ENCODE assay signal across 1 cellular context in genomic region chr17:57554826-57555635, GRCh38.
TF ChIP-seq lines count a peak whose summit lies in the region.

No MANE protein-coding gene starts in this region.

TF ChIP-seq in K562, 482 proteins besides CTCF, POLR2A, EP300 and RAD21 (continued from another document):
- TF ChIP-seq, protein P1, sequence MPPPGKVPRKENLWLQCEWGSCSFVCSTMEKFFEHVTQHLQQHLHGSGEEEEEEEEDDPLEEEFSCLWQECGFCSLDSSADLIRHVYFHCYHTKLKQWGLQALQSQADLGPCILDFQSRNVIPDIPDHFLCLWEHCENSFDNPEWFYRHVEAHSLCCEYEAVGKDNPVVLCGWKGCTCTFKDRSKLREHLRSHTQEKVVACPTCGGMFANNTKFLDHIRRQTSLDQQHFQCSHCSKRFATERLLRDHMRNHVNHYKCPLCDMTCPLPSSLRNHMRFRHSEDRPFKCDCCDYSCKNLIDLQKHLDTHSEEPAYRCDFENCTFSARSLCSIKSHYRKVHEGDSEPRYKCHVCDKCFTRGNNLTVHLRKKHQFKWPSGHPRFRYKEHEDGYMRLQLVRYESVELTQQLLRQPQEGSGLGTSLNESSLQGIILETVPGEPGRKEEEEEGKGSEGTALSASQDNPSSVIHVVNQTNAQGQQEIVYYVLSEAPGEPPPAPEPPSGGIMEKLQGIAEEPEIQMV (tag; conservative IDR thresholded peaks at IDR 0.05; ENCODE audit: low read depth), result no peak
- no peak for TF ChIP-seq LARP7 (IDR thresholded peaks at IDR 0.05)
- no peak for TF ChIP-seq EZH2 (IDR thresholded peaks at IDR 0.05; ENCODE audit: borderline replicate concordance, low read depth, low read length)
- TF ChIP-seq ZBTB5 (IDR thresholded peaks at IDR 0.05), result no peak
- TF ChIP-seq KDM2B (CRISPR knock-in tag; IDR thresholded peaks at IDR 0.05), result no peak
- no peak for TF ChIP-seq TCF15 (CRISPR knock-in tag; IDR thresholded peaks at IDR 0.05)
- no peak for TF ChIP-seq EWSR1 (IDR thresholded peaks at IDR 0.05; ENCODE audit: borderline replicate concordance, low read depth, partially characterized antibody)
- no peak for TF ChIP-seq ZC3H8 (IDR thresholded peaks at IDR 0.05)
- TF ChIP-seq KDM1A (IDR thresholded peaks at IDR 0.05), result 0 out of 4 replicates have a peak, but pooled peaks of 1 of the 2 experiments have one; percentile 0
- peak; percentile 8; the same call in 1 of the 2 replicates for TF ChIP-seq MAX (CRISPR knock-in tag; IDR thresholded peaks at IDR 0.05)
- TF ChIP-seq ZSCAN29 (IDR thresholded peaks at IDR 0.05), result no peak
- TF ChIP-seq SETDB1 (IDR thresholded peaks at IDR 0.05; ENCODE audit: low read length), result no peak
- no peak for TF ChIP-seq ZBTB34 (CRISPR knock-in tag; IDR thresholded peaks at IDR 0.05)
- no peak for TF ChIP-seq ZBTB7A (IDR thresholded peaks at IDR 0.05; ENCODE audit: borderline replicate concordance, control insufficient read depth, low read depth, low read length)
